In genomic region chr11:119091083-119091650, GRCh38 we compare ENCODE assay signal across 13 cellular contexts. TPM values are rescaled to one million over a fixed set of nuclear protein-coding genes. Genes with fewer than 3 reads are reported as not detected.
DNase-seq lines count a peak whose midpoint lies in the region; TF ChIP-seq lines count a peak whose summit lies in the region.
"Had no signal": no experiment of that assay in that cellular context is flagged by ENCODE, and none has a peak within 500 bp of the region (broad histone marks: within the 10 kb centered on the region; RNA-seq: fewer than 3 reads in every experiment).

No MANE protein-coding gene starts in this region.

- H3K27me3 Mint-ChIP-seq in activated T-cell treated with anti-CD3 and anti-CD28 coated beads, Interleukin-2, amount 50 U/mL, for 24 hours: peaks cover 3% of the 10 kb centered on the region
- peaks cover 13% of the 10 kb centered on the region for H3K27me3 Mint-ChIP-seq in neural crest cell (ENCODE audit: low read depth)
- H3K27me3 Mint-ChIP-seq in CD4-positive, alpha-beta memory T cell: peaks cover 0 to 1% of the 10 kb centered on the region in 2 donors

- DNase-seq in activated T-cell treated with anti-CD3 and anti-CD28 coated beads, Interleukin-2, amount 50 U/mL, for 24 hours: no peak
- DNase-seq in activated T-cell treated with anti-CD3 and anti-CD28 coated beads for 4 hours: no peak
- no peak for DNase-seq in neural crest cell (ENCODE audit: low read depth, low spot score)
- DNase-seq in T-helper 9 cell: no peak
- DNase-seq in CD4-positive, alpha-beta memory T cell: no peak
- DNase-seq: activated effector memory CD4-positive, alpha-beta T cell treated with Interleukin-2 at 50 U/mL for 16 hours; hippocampal formation; MG63; NCI-H446; occipital lobe; Right ventricle myocardium superior had no signal

- peak overlapping the region; percentile 93 for H3K4me3 Mint-ChIP-seq in activated T-cell treated with anti-CD3 and anti-CD28 coated beads, Interleukin-2, amount 50 U/mL, for 24 hours
- H3K4me3 Mint-ChIP-seq in neural crest cell: peak overlapping the region; percentile 97
- peak overlapping the region in 1 of 8 donors; percentile 20 for H3K4me3 Mint-ChIP-seq in CD4-positive, alpha-beta memory T cell
- H3K4me3 Mint-ChIP-seq: WTC11 had no signal

- peaks cover 27% of the 10 kb centered on the region for H3K4me1 ChIP-seq in CD4-positive, alpha-beta memory T cell (ENCODE audit: insufficient read depth, low read length)

- no peaks in the 10 kb centered on the region for H3K36me3 ChIP-seq in CD4-positive, alpha-beta memory T cell (ENCODE audit: insufficient read depth, low read length)

- CTCF ChIA-PET in CD4-positive, alpha-beta memory T cell (lab: Charles Lee; ENCODE audit: partially characterized antibody): interaction anchor here (0.7 kb wide), 1 partner anchor 97 kb away, joined by 3 read pairs; no protein-coding TSS in a partner anchor

- no peak overlapping the region for H3K27ac ChIP-seq in CD4-positive, alpha-beta memory T cell (ENCODE audit: low read depth, low read length)

- peaks cover 82% of the 10 kb centered on the region for H3K36me3 Mint-ChIP-seq in activated T-cell treated with anti-CD3 and anti-CD28 coated beads, Interleukin-2, amount 50 U/mL, for 24 hours (ENCODE audit: low read depth)
- H3K36me3 Mint-ChIP-seq in neural crest cell (ENCODE audit: low read depth): peaks cover 26% of the 10 kb centered on the region
- H3K36me3 Mint-ChIP-seq in CD4-positive, alpha-beta memory T cell: peaks cover 0 to 18% of the 10 kb centered on the region in 2 donors

- no peak for TF ChIP-seq CTCF in neural crest cell (conservative IDR thresholded peaks at IDR 0.05)

- POLR2A ChIA-PET in CD4-positive, alpha-beta memory T cell (lab: Charles Lee; ENCODE audit: partially characterized antibody): interaction anchor here (0.6 to 5.9 kb wide), 3 partner anchors 8 to 34 kb away, joined by 3 to 210 read pairs (median 3); partner anchors contain the start of genes C2CD2L, DPAGT1 and HYOU1

- H3K4me1 Mint-ChIP-seq in activated T-cell treated with anti-CD3 and anti-CD28 coated beads, Interleukin-2, amount 50 U/mL, for 24 hours (ENCODE audit: low read depth): peaks cover 43% of the 10 kb centered on the region
- H3K4me1 Mint-ChIP-seq in neural crest cell: peaks cover 49% of the 10 kb centered on the region
- H3K4me1 Mint-ChIP-seq in CD4-positive, alpha-beta memory T cell: peaks cover 15 to 38% (median 23%) of the 10 kb centered on the region in 4 donors

- H3K27me3 ChIP-seq in CD4-positive, alpha-beta memory T cell (ENCODE audit: insufficient read depth, low read length): no peaks in the 10 kb centered on the region
- H3K27me3 ChIP-seq: MG63 had no signal

- intact Hi-C loops in CD4-positive, alpha-beta memory T cell (cut with micrococcal nuclease): no loop called here

- TF ChIP-seq POLR2A in Raji (IDR thresholded peaks at IDR 0.05; ENCODE audit: insufficient read depth, low read depth, low read length): peak; percentile 31; the same call in 1 of the 2 replicates

- no peak overlapping the region for H3K4me3 ChIP-seq in CD4-positive, alpha-beta memory T cell (ENCODE audit: low read length in 2 of 2)
- H3K4me3 ChIP-seq: MG63 had no signal

- no peaks in the 10 kb centered on the region for H3K9me3 ChIP-seq in CD4-positive, alpha-beta memory T cell (ENCODE audit: control insufficient read depth in 1 of 2, low read length in 2 of 2)
- H3K9me3 ChIP-seq: MG63 had no signal

- H3K9me3 Mint-ChIP-seq in activated T-cell treated with anti-CD3 and anti-CD28 coated beads, Interleukin-2, amount 50 U/mL, for 24 hours: no peaks in the 10 kb centered on the region
- no peaks in the 10 kb centered on the region for H3K9me3 Mint-ChIP-seq in neural crest cell
- peaks cover 0 to 12% (median 0%) of the 10 kb centered on the region in 8 donors for H3K9me3 Mint-ChIP-seq in CD4-positive, alpha-beta memory T cell
- H3K9me3 Mint-ChIP-seq: WTC11 had no signal

- peak overlapping the region; percentile 93 for H3K27ac Mint-ChIP-seq in activated T-cell treated with anti-CD3 and anti-CD28 coated beads, Interleukin-2, amount 50 U/mL, for 24 hours
- no peak overlapping the region for H3K27ac Mint-ChIP-seq in neural crest cell (ENCODE audit: unreplicated experiment)
- no peak overlapping the region for H3K27ac Mint-ChIP-seq in CD4-positive, alpha-beta memory T cell

RNA-seq across cellular contexts. Expression of gene HMBS, which starts 6.5 kb away (rescaled TPM):
- 55.5 and 58.4 TPM in 2 replicates for total RNA-seq in neural crest cell
- total RNA-seq in CD4-positive, alpha-beta memory T cell: 1 to 10 TPM; 5.1 to 5.8 TPM
- 10 to 100 TPM; 17.7 to 21.2 TPM for polyA plus RNA-seq in CD4-positive, alpha-beta memory T cell

RNA-seq across cellular contexts. Expression of gene DPAGT1, which starts 10.5 kb away (rescaled TPM):
- 48.8 and 49.5 TPM in 2 replicates for total RNA-seq in neural crest cell
- total RNA-seq in CD4-positive, alpha-beta memory T cell: 10 to 100 TPM; 52.0 to 52.3 TPM
- polyA plus RNA-seq in CD4-positive, alpha-beta memory T cell: 10 to 100 TPM; 32.9 to 52.3 TPM

RNA-seq across cellular contexts. Expression of gene C2CD2L, which starts 16.0 kb away (rescaled TPM):
- 9.8 and 10.0 TPM in 2 replicates for total RNA-seq in neural crest cell
- 10 to 100 TPM; 35.2 to 37.5 TPM for total RNA-seq in CD4-positive, alpha-beta memory T cell
- 10 to 100 TPM in 1 of 2 donors, 1 to 10 TPM in 1; 2.6 to 13.3 TPM for polyA plus RNA-seq in CD4-positive, alpha-beta memory T cell

RNA-seq across cellular contexts. Expression of gene VPS11, which starts 23.5 kb away (rescaled TPM):
- 30.6 and 35.4 TPM in 2 replicates for total RNA-seq in neural crest cell
- total RNA-seq in CD4-positive, alpha-beta memory T cell: 10 to 100 TPM; 56.2 to 61.2 TPM
- polyA plus RNA-seq in CD4-positive, alpha-beta memory T cell: 10 to 100 TPM; 36.0 to 61.7 TPM

RNA-seq across cellular contexts. Expression of gene HINFP, which starts 30.2 kb away (rescaled TPM):
- total RNA-seq in neural crest cell: 38.5 and 38.6 TPM in 2 replicates
- 10 to 100 TPM; 70.8 to 75.3 TPM for total RNA-seq in CD4-positive, alpha-beta memory T cell
- 10 to 100 TPM in 1 of 2 donors, 1 to 10 TPM in 1; 9.3 to 16.0 TPM for polyA plus RNA-seq in CD4-positive, alpha-beta memory T cell
